Comparison of ENCODE assay signal across 8 cellular contexts in genomic region chr6:157879873-157880254, GRCh38. TPM values are rescaled to one million over a fixed set of nuclear protein-coding genes. Genes with fewer than 3 reads are reported as not detected.
DNase-seq lines count a peak whose midpoint lies in the region; ATAC-seq, FAIRE-seq and TF ChIP-seq lines count a peak whose summit lies in the region.

No MANE protein-coding gene starts in this region.

- FAIRE-seq in GM19239 (lab: Jason Lieb, UNC) = peak; percentile 87

- peak overlapping the region in 6 of 10 donors; percentile 24 to 79 (median 58) for H3K27ac Mint-ChIP-seq in naive thymus-derived CD8-positive, alpha-beta T cell
- H3K27ac Mint-ChIP-seq in Calu3 (ENCODE audit: unreplicated experiment) = no peak overlapping the region

- no TSS peak for BruUV-seq in Calu3 (replicated peaks; lab: Mats Ljungman, UMichigan)

- DNase-seq in GM19239 (ENCODE audit: insufficient read length, low spot score) = no peak
- DNase-seq in NCI-H2029 treated with DMSO at 0.1 percent for 48 hours (lab: John Stamatoyannopoulos, UW) = peak; percentile 77
- no peak for DNase-seq in naive thymus-derived CD8-positive, alpha-beta T cell
- no peak for DNase-seq in activated CD8-positive, alpha-beta memory T cell treated with anti-CD3 and anti-CD28 coated beads, Interleukin-2, amount 50 U/mL, for 4 hours
- DNase-seq in activated CD4-positive, CD25-positive, alpha-beta regulatory T cell (lab: John Stamatoyannopoulos, UW) = no peak
- DNase-seq in NCI-H2196 treated with DMSO at 0.1 percent for 48 hours (lab: John Stamatoyannopoulos, UW; ENCODE audit: unreplicated experiment) = no peak
- DNase-seq in Calu3 = no peak

- intact Hi-C loops in Calu3 (cut with micrococcal nuclease; ENCODE audit: unreplicated experiment) = no loop called here

- POLR2A ChIA-PET in naive thymus-derived CD8-positive, alpha-beta T cell (lab: Charles Lee) = no interaction called here

- TF ChIP-seq CTCF in Calu3 (IDR thresholded peaks at IDR 0.05; ENCODE audit: unreplicated experiment) = no peak

- H3K4me3 Mint-ChIP-seq in naive thymus-derived CD8-positive, alpha-beta T cell = peak overlapping the region in 1 of 10 donors; percentile 0
- no peak overlapping the region for H3K4me3 Mint-ChIP-seq in Calu3 (ENCODE audit: low read depth, unreplicated experiment)

- peaks cover 30 to 76% (median 66%) of the 10 kb centered on the region in 4 donors for H3K4me1 Mint-ChIP-seq in naive thymus-derived CD8-positive, alpha-beta T cell
- H3K4me1 Mint-ChIP-seq in Calu3 (ENCODE audit: low read depth, unreplicated experiment) = no peaks in the 10 kb centered on the region

- no peaks in the 10 kb centered on the region for H3K9me3 Mint-ChIP-seq in naive thymus-derived CD8-positive, alpha-beta T cell
- H3K9me3 Mint-ChIP-seq in Calu3 (ENCODE audit: low read depth, unreplicated experiment) = no peaks in the 10 kb centered on the region

- H3K36me3 Mint-ChIP-seq in naive thymus-derived CD8-positive, alpha-beta T cell = peaks cover 12 to 74% (median 55%) of the 10 kb centered on the region in 3 donors
- H3K36me3 Mint-ChIP-seq in Calu3 (ENCODE audit: insufficient read depth, unreplicated experiment) = no peaks in the 10 kb centered on the region

- peak; percentile 40 for ATAC-seq in HG02588 (IDR thresholded peaks at IDR 0.05; ENCODE audit: unreplicated experiment)
- ATAC-seq in naive thymus-derived CD8-positive, alpha-beta T cell = no peak

- CTCF ChIA-PET in Calu3 (lab: Charles Lee) = no interaction called here

- no peaks in the 10 kb centered on the region for H3K27me3 Mint-ChIP-seq in naive thymus-derived CD8-positive, alpha-beta T cell
- H3K27me3 Mint-ChIP-seq in Calu3 (ENCODE audit: unreplicated experiment) = no peaks in the 10 kb centered on the region

RNA-seq across cellular contexts. Expression of gene SNX9, which starts 56.8 kb away (rescaled TPM):
- 10 to 100 TPM; 38.2 TPM for total RNA-seq in naive thymus-derived CD8-positive, alpha-beta T cell
- polyA plus RNA-seq in naive thymus-derived CD8-positive, alpha-beta T cell = 10 to 100 TPM; 15.6 to 32.8 (median 19.7) TPM
- 16.6 and 17.7 TPM in 2 replicates for total RNA-seq in Calu3 (2022)
